In genomic region chr11:6468712-6469495, GRCh38 we compare ENCODE assay signal across 8 cellular contexts. TPM values are rescaled to one million over a fixed set of nuclear protein-coding genes. Genes with fewer than 3 reads are reported as not detected.
DNase-seq lines count a peak whose midpoint lies in the region; ATAC-seq and FAIRE-seq lines count a peak whose summit lies in the region.

No MANE protein-coding gene starts in this region.

- no peak overlapping the region for H3K4me3 ChIP-seq in muscle layer of duodenum (ENCODE audit: low read depth in 1 of 2, low read length in 2 of 2)

- ATAC-seq in GM21367 (IDR thresholded peaks at IDR 0.05; ENCODE audit: unreplicated experiment) (peak; percentile 80), HG02870 (IDR thresholded peaks at IDR 0.05; ENCODE audit: unreplicated experiment) (no peak)

- H3K4me1 ChIP-seq in muscle layer of duodenum (ENCODE audit: control insufficient read depth in 1 of 2, insufficient read depth in 2 of 2, low read length in 2 of 2): peaks cover 14 to 21% of the 10 kb centered on the region in 2 donors

- DNase-seq in DMS153 (lab: John Stamatoyannopoulos, UW): peak; percentile 92
- DNase-seq in HTR-8/SVneo (ENCODE audit: insufficient read length, low spot score): peak; percentile 79
- peak; percentile 89 for DNase-seq in SK-N-DZ (ENCODE audit: low spot score)
- DNase-seq in fibroblast of peridontal ligament (ENCODE audit: extremely low read depth): peak; percentile 52
- no peak for DNase-seq in GF-D8 (lab: John Stamatoyannopoulos, UW)

- H3K27ac ChIP-seq in muscle layer of duodenum (ENCODE audit: low read length): peak overlapping the region; percentile 32

- peaks cover 14 to 16% of the 10 kb centered on the region in 2 donors for H3K36me3 ChIP-seq in muscle layer of duodenum (ENCODE audit: control insufficient read depth in 1 of 2, insufficient read depth in 2 of 2, low read length in 2 of 2)

- H3K27me3 ChIP-seq in muscle layer of duodenum (ENCODE audit: low read depth, low read length): no peaks in the 10 kb centered on the region

- H3K9me3 ChIP-seq in muscle layer of duodenum (ENCODE audit: control insufficient read depth in 1 of 2, low read length in 2 of 2): no peaks in the 10 kb centered on the region

- no peak for FAIRE-seq in HTR-8/SVneo (lab: Jason Lieb, UNC)

RNA-seq across cellular contexts. Expression of gene TRIM3, which starts 4.8 kb away (rescaled TPM):
- 20.6 and 27.3 TPM in 2 replicates for polyA plus RNA-seq in SK-N-DZ (2014; cell fraction: cytosol; rRNA removed)
- 121 and 143 TPM in 2 replicates for polyA plus RNA-seq in SK-N-DZ (2014; cell fraction: nucleus; rRNA removed)

RNA-seq across cellular contexts. Expression of gene ARFIP2, which starts 12.2 kb away (rescaled TPM):
- polyA plus RNA-seq in SK-N-DZ (2014; cell fraction: cytosol; rRNA removed): 53.2 and 57.3 TPM in 2 replicates
- 117 and 126 TPM in 2 replicates for polyA plus RNA-seq in SK-N-DZ (2014; cell fraction: nucleus; rRNA removed)

RNA-seq across cellular contexts. Expression of gene TIMM10B, which starts 12.4 kb away (rescaled TPM):
- polyA plus RNA-seq in SK-N-DZ (2014; cell fraction: cytosol; rRNA removed): 36.1 and 40.7 TPM in 2 replicates
- polyA plus RNA-seq in SK-N-DZ (2014; cell fraction: nucleus; rRNA removed): 35.2 and 39.5 TPM in 2 replicates

RNA-seq across cellular contexts. Expression of gene HPX, which starts 28.1 kb away (rescaled TPM):
- 1.9 and 3.7 TPM in 2 replicates for polyA plus RNA-seq in SK-N-DZ (2014; cell fraction: cytosol; rRNA removed)
- 2.2 and 6.6 TPM in 2 replicates for polyA plus RNA-seq in SK-N-DZ (2014; cell fraction: nucleus; rRNA removed)

RNA-seq across cellular contexts. Expression of gene DNHD1, which starts 28.2 kb away (rescaled TPM):
- polyA plus RNA-seq in SK-N-DZ (2014; cell fraction: cytosol; rRNA removed): 1.8 and 5.8 TPM in 2 replicates
- 18.9 and 35.9 TPM in 2 replicates for polyA plus RNA-seq in SK-N-DZ (2014; cell fraction: nucleus; rRNA removed)
